Comparison of ENCODE assay signal across 1 cellular context in genomic region chr19:55633866-55634265, GRCh38.
TF ChIP-seq lines count a peak whose summit lies in the region.

No MANE protein-coding gene starts in this region.

TF ChIP-seq in HCT116, 20 proteins besides CTCF, POLR2A, EP300 and RAD21 (continued from another document):
- TF ChIP-seq, protein P1, sequence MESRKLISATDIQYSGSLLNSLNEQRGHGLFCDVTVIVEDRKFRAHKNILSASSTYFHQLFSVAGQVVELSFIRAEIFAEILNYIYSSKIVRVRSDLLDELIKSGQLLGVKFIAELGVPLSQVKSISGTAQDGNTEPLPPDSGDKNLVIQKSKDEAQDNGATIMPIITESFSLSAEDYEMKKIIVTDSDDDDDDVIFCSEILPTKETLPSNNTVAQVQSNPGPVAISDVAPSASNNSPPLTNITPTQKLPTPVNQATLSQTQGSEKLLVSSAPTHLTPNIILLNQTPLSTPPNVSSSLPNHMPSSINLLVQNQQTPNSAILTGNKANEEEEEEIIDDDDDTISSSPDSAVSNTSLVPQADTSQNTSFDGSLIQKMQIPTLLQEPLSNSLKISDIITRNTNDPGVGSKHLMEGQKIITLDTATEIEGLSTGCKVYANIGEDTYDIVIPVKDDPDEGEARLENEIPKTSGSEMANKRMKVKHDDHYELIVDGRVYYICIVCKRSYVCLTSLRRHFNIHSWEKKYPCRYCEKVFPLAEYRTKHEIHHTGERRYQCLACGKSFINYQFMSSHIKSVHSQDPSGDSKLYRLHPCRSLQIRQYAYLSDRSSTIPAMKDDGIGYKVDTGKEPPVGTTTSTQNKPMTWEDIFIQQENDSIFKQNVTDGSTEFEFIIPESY (IDR thresholded peaks at IDR 0.05; ENCODE audit: extremely low read depth, insufficient replicate concordance, low read length): no peak
- TF ChIP-seq POLR2AphosphoS5 (IDR thresholded peaks at IDR 0.05; ENCODE audit: low read depth, low read length): no peak
- no peak for TF ChIP-seq EZH2 (IDR thresholded peaks at IDR 0.05)
- TF ChIP-seq TCF7L2 (IDR thresholded peaks at IDR 0.05; ENCODE audit: borderline replicate concordance, extremely low read depth, insufficient read depth, insufficient read length): no peak
